Comparison of ENCODE assay signal across 22 cellular contexts in the genomic region with DNA sequence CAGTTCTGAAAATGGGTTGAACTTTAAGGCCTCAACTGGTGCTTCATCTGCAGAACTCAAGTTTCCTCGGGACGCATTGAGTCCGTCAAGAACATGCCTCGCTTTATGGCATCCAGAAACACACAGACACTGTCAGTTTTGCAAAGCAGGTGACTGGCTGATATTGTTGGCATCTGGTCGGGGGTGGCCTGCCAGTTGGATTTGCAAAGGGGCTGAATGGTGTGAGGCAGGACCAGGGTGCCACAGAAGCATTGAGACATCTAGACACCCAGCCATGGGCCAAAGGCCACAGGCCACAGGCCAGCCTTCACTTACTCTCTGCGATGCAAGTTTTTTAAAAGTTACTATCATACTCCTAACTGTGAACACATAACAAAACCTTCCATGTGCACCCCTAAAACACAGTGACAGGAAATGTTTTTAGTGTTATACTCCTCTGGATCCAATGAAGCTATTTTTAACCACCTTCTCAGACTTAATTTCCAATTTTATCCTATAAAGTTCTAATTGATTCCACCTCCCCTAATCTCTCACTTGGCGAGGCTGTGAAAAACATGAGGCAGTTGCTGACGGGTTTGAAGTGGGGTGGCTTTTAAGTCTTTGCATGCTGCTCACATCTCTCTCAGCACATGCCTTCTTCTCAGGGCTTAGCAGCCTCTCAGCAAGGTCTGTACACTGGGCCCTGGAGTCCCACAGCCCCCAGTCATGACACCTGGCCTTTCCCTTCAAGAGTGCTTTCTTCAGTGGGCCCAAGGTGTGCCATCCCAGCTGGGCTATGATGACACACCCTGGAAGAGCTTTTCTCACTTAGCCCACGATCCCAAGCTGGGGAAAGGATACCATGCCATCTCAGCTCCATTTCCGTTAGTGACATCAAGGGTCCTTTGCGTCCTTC. TPM values are rescaled to one million over a fixed set of nuclear protein-coding genes. Genes with fewer than 3 reads are reported as not detected.
DNase-seq lines count a peak whose midpoint lies in the region; ATAC-seq and TF ChIP-seq lines count a peak whose summit lies in the region.
"Had no signal": no experiment of that assay in that cellular context is flagged by ENCODE, and none has a peak within 500 bp of the region (broad histone marks: within the 10 kb centered on the region; RNA-seq: fewer than 3 reads in every experiment).

No MANE protein-coding gene starts in this region.

- H3K27ac ChIP-seq in left ventricle myocardium inferior (replicated peaks): no peak overlapping the region
- no peak overlapping the region for H3K27ac ChIP-seq in neuronal stem cell (replicated peaks; ENCODE audit: low read length)
- H3K27ac ChIP-seq: SJCRH30 had no signal

- no peak for TF ChIP-seq CTCF in left ventricle myocardium inferior (IDR thresholded peaks at IDR 0.05; ENCODE audit: borderline replicate concordance)
- TF ChIP-seq CTCF in chondrocyte (IDR thresholded peaks at IDR 0.05): no peak

- no peak overlapping the region for H2AFZ ChIP-seq in neuronal stem cell (ENCODE audit: low read length)

- H3K18ac ChIP-seq in neuronal stem cell (ENCODE audit: low read length): no peak overlapping the region

- H2BK5ac ChIP-seq in neuronal stem cell (ENCODE audit: low read length): no peak overlapping the region

- no peak overlapping the region for H3K14ac ChIP-seq in neuronal stem cell (ENCODE audit: low read length)

- H3K27me3 ChIP-seq in left ventricle myocardium inferior (ENCODE audit: low read depth) (no peaks in the 10 kb centered on the region), neuronal stem cell (ENCODE audit: control insufficient read depth in 3 of 3, insufficient read depth in 3 of 3, low read depth in 1 of 3, low read length in 3 of 3) (no peaks in the 10 kb centered on the region)
- H3K27me3 ChIP-seq: MG63, SJCRH30 had no signal

- no peak overlapping the region for H2BK12ac ChIP-seq in neuronal stem cell (ENCODE audit: low read length)

- H3K4me3 Mint-ChIP-seq in chondrocyte (ENCODE audit: unreplicated experiment): no peak overlapping the region
- H3K4me3 Mint-ChIP-seq: CD4-positive, CD25-positive, alpha-beta regulatory T cell; IgD-negative memory B cell had no signal

- no peak overlapping the region for H3K4ac ChIP-seq in neuronal stem cell (ENCODE audit: low read length)

- ATAC-seq in left cardiac atrium (no peak), sciatic nerve (no peak)

- intact Hi-C loops in left cardiac atrium (cut with DNase I) (no loop called here), left ventricle myocardium inferior (cut with micrococcal nuclease) (no loop called here), sciatic nerve (cut with DNase I) (no loop called here)

- H3K36me3 Mint-ChIP-seq in chondrocyte (ENCODE audit: low read depth): no peaks in the 10 kb centered on the region
- H3K36me3 Mint-ChIP-seq: CD4-positive, CD25-positive, alpha-beta regulatory T cell; IgD-negative memory B cell had no signal

- H3K27ac Mint-ChIP-seq in chondrocyte (ENCODE audit: unreplicated experiment): no peak overlapping the region

- no peak overlapping the region for H3K4me2 ChIP-seq in neuronal stem cell (ENCODE audit: insufficient read depth, low read length, poor library complexity, severe bottlenecking)

- no peaks in the 10 kb centered on the region for H3K9me3 Mint-ChIP-seq in chondrocyte (ENCODE audit: low read depth)
- H3K9me3 Mint-ChIP-seq: IgD-negative memory B cell had no signal

- no peaks in the 10 kb centered on the region for H3K27me3 Mint-ChIP-seq in chondrocyte (ENCODE audit: low read depth)
- H3K27me3 Mint-ChIP-seq: CD4-positive, CD25-positive, alpha-beta regulatory T cell; IgD-negative memory B cell had no signal

- H3K9me3 ChIP-seq in left ventricle myocardium inferior (replicated peaks) (no peaks in the 10 kb centered on the region), neuronal stem cell (replicated peaks in 1 of 2; ENCODE audit: control insufficient read depth in 2 of 2, insufficient read depth in 1 of 2, low read depth in 1 of 2, low read length in 2 of 2) (no peaks in the 10 kb centered on the region)
- H3K9me3 ChIP-seq: HAP-1, MG63, SJCRH30 had no signal

- peak overlapping the region; percentile 27 for H2AK5ac ChIP-seq in neuronal stem cell (ENCODE audit: low read depth, low read length)

- H3K23ac ChIP-seq in neuronal stem cell (ENCODE audit: low read depth, low read length, poor library complexity): no peak overlapping the region

- H3K4me3 ChIP-seq in left ventricle myocardium inferior (no peak overlapping the region), neuronal stem cell (ENCODE audit: low read length in 2 of 2) (no peak overlapping the region)
- H3K4me3 ChIP-seq: HAP-1, MG63, SJCRH30 had no signal

- H4K8ac ChIP-seq in neuronal stem cell (ENCODE audit: low read depth, low read length): no peak overlapping the region

- H3K4me1 Mint-ChIP-seq in chondrocyte (ENCODE audit: low read depth): peaks cover 41% of the 10 kb centered on the region
- H3K4me1 Mint-ChIP-seq: CD4-positive, CD25-positive, alpha-beta regulatory T cell; IgD-negative memory B cell had no signal

- H3K36me3 ChIP-seq in left ventricle myocardium inferior (no peaks in the 10 kb centered on the region), neuronal stem cell (replicated peaks in 1 of 2; ENCODE audit: control insufficient read depth in 2 of 2, insufficient read depth in 2 of 2, low read length in 2 of 2) (peaks cover 10 to 56% of the 10 kb centered on the region in 2 donors)
- H3K36me3 ChIP-seq: MG63 had no signal

- no peaks in the 10 kb centered on the region for H3K79me1 ChIP-seq in neuronal stem cell (ENCODE audit: low read depth, low read length)

- DNase-seq in left cardiac atrium (peak; percentile 19), left ventricle myocardium inferior (no peak), chondrocyte (ENCODE audit: low spot score) (peak; percentile 43), neuronal stem cell (ENCODE audit: low spot score) (no peak), SKM-1 treated with dmso at 0.1 percent for 144 hours (lab: John Stamatoyannopoulos, UW; ENCODE audit: unreplicated experiment) (no peak), AG08396 (ENCODE audit: low spot score) (no peak), sciatic nerve (ENCODE audit: low spot score) (no peak)
- DNase-seq: CD4-positive, CD25-positive, alpha-beta regulatory T cell; COR-L47; DMS 273 treated with DMSO at 0.1 percent for 48 hours; DND-41; Karpas-422; MG63; NCI-H1048; NCI-H1436; NCI-H1930; NCI-H226; NCI-H524 treated with DMSO at 0.1 percent for 48 hours; RPMI8226; SJCRH30 had no signal

- no peak overlapping the region for H4K91ac ChIP-seq in neuronal stem cell (ENCODE audit: low read depth, low read length, poor library complexity)

- no peak overlapping the region for H3K9ac ChIP-seq in neuronal stem cell (ENCODE audit: low read depth, low read length, poor library complexity)

- H3K4me1 ChIP-seq in left ventricle myocardium inferior (peaks cover 31% of the 10 kb centered on the region), neuronal stem cell (ENCODE audit: control insufficient read depth in 2 of 2, insufficient read depth in 1 of 2, low read depth in 1 of 2, low read length in 2 of 2) (peaks cover 18 to 19% of the 10 kb centered on the region in 2 donors)
- H3K4me1 ChIP-seq: HAP-1 had no signal

- H2BK120ac ChIP-seq in neuronal stem cell (ENCODE audit: low read depth, low read length): no peak overlapping the region

- no peak overlapping the region for H2BK15ac ChIP-seq in neuronal stem cell (ENCODE audit: low read length)

- no CpG with 5 or more reads among the region's 11 CpGs for WGBS in neuronal stem cell (ENCODE audit: extremely low coverage in 2 of 2, insufficient read length in 2 of 2, insufficient replicate concordance in 1 of 2), 2 donors

RNA-seq across cellular contexts. Expression of gene DUSP7, which starts 38.5 kb away (rescaled TPM):
- total RNA-seq in left cardiac atrium (10 to 100 TPM; 24.6 to 39.3 TPM), left ventricle myocardium inferior (23.1 TPM), chondrocyte (32.5 to 33.6 TPM (median 33.3 TPM) in 3 replicates), sciatic nerve (22.1 TPM)
- 13.5 TPM for polyA plus RNA-seq in neuronal stem cell (2013, experiment 1 of 2)
- polyA plus RNA-seq in neuronal stem cell (2013, experiment 2 of 2): 13.8 TPM

RNA-seq across cellular contexts. Expression of gene POC1A, which starts 59.4 kb away (rescaled TPM):
- total RNA-seq in left cardiac atrium: 1 to 10 TPM; 1.9 to 2.4 TPM
- 1.2 TPM for total RNA-seq in left ventricle myocardium inferior
- total RNA-seq in chondrocyte: 5.3 to 5.7 TPM (median 5.5 TPM) in 3 replicates
- polyA plus RNA-seq in neuronal stem cell (2013, experiment 1 of 2): 18.0 TPM
- polyA plus RNA-seq in neuronal stem cell (2013, experiment 2 of 2): 17.8 TPM
- 2.1 TPM for total RNA-seq in sciatic nerve

Comparison
In these comparisons a context has a peak if more than half of its experiments do, and no peak if none do; other contexts are left out.
1. DNase-seq: peak in left cardiac atrium (single experiment) and chondrocyte (single experiment); none in left ventricle myocardium inferior (single experiment), neuronal stem cell (single experiment), SKM-1 treated with dmso at 0.1 percent for 144 hours (single experiment), AG08396 (single experiment) and sciatic nerve (single experiment).